Comparison of ENCODE assay signal across 17 cellular contexts in genomic region chr19:27796540-27796939, GRCh38.
DNase-seq lines count a peak whose midpoint lies in the region; ATAC-seq and TF ChIP-seq lines count a peak whose summit lies in the region.
"Had no signal": no experiment of that assay in that cellular context is flagged by ENCODE, and none has a peak within 500 bp of the region (broad histone marks: within the 10 kb centered on the region; RNA-seq: fewer than 3 reads in every experiment).

No MANE protein-coding gene starts in this region.

- no peak overlapping the region for H3K27ac ChIP-seq in CD8-positive, alpha-beta memory T cell (ENCODE audit: low read depth, low read length)
- H3K27ac ChIP-seq: HL-60, SJSA1 had no signal

- peaks cover 18% of the 10 kb centered on the region for H3K4me1 ChIP-seq in CD8-positive, alpha-beta memory T cell (ENCODE audit: insufficient read depth, low read length)

- POLR2A ChIA-PET in CD8-positive, alpha-beta memory T cell (lab: Charles Lee): no interaction called here

- H3K27me3 Mint-ChIP-seq in activated naive CD8-positive, alpha-beta T cell: no peaks in the 10 kb centered on the region
- no peaks in the 10 kb centered on the region for H3K27me3 Mint-ChIP-seq in activated naive CD8-positive, alpha-beta T cell treated with anti-CD3 and anti-CD28 coated beads for 36 hours
- H3K27me3 Mint-ChIP-seq in CD8-positive, alpha-beta memory T cell: no peaks in the 10 kb centered on the region
- H3K27me3 Mint-ChIP-seq in brain: peaks cover 17% of the 10 kb centered on the region
- H3K27me3 Mint-ChIP-seq: IgD-negative memory B cell had no signal

- peaks cover 29% of the 10 kb centered on the region for H3K4me1 Mint-ChIP-seq in activated naive CD8-positive, alpha-beta T cell (ENCODE audit: low read depth)
- H3K4me1 Mint-ChIP-seq in activated naive CD8-positive, alpha-beta T cell treated with anti-CD3 and anti-CD28 coated beads for 36 hours: peaks cover 22% of the 10 kb centered on the region
- H3K4me1 Mint-ChIP-seq in CD8-positive, alpha-beta memory T cell: peaks cover 41 to 61% (median 53%) of the 10 kb centered on the region in 3 donors
- H3K4me1 Mint-ChIP-seq in brain: peaks cover 28% of the 10 kb centered on the region

- H3K4me3 ChIP-seq in CD8-positive, alpha-beta memory T cell (ENCODE audit: low read length): no peak overlapping the region
- H3K4me3 ChIP-seq: SJSA1 had no signal

- no peak for TF ChIP-seq CTCF in brain (conservative IDR thresholded peaks at IDR 0.05)

- H3K9me3 ChIP-seq in CD8-positive, alpha-beta memory T cell (ENCODE audit: low read length): no peaks in the 10 kb centered on the region
- H3K9me3 ChIP-seq: SJSA1 had no signal

- peak overlapping the region; percentile 1 for H3K4me3 Mint-ChIP-seq in activated naive CD8-positive, alpha-beta T cell
- no peak overlapping the region for H3K4me3 Mint-ChIP-seq in activated naive CD8-positive, alpha-beta T cell treated with anti-CD3 and anti-CD28 coated beads for 36 hours
- peak overlapping the region in 4 of 7 donors; percentile 17 to 71 (median 26) for H3K4me3 Mint-ChIP-seq in CD8-positive, alpha-beta memory T cell
- peak overlapping the region; percentile 5 to 81 (median 36) for H3K4me3 Mint-ChIP-seq in brain

- peaks cover 9% of the 10 kb centered on the region for H3K36me3 Mint-ChIP-seq in activated naive CD8-positive, alpha-beta T cell
- H3K36me3 Mint-ChIP-seq in activated naive CD8-positive, alpha-beta T cell treated with anti-CD3 and anti-CD28 coated beads for 36 hours: peaks cover 23% of the 10 kb centered on the region
- peaks cover 0 to 42% (median 8%) of the 10 kb centered on the region in 3 donors for H3K36me3 Mint-ChIP-seq in CD8-positive, alpha-beta memory T cell
- peaks cover 28% of the 10 kb centered on the region for H3K36me3 Mint-ChIP-seq in brain

- H3K9me3 Mint-ChIP-seq in activated naive CD8-positive, alpha-beta T cell (ENCODE audit: low read depth): no peaks in the 10 kb centered on the region
- H3K9me3 Mint-ChIP-seq in activated naive CD8-positive, alpha-beta T cell treated with anti-CD3 and anti-CD28 coated beads for 36 hours: no peaks in the 10 kb centered on the region
- no peaks in the 10 kb centered on the region for H3K9me3 Mint-ChIP-seq in CD8-positive, alpha-beta memory T cell
- H3K9me3 Mint-ChIP-seq in brain: peaks cover 0 to 10% (median 0%) of the 10 kb centered on the region in 5 experiments
- H3K9me3 Mint-ChIP-seq: IgD-negative memory B cell had no signal

- CTCF ChIA-PET in CD8-positive, alpha-beta memory T cell (lab: Charles Lee): no interaction called here

- no peak for DNase-seq in activated naive CD8-positive, alpha-beta T cell treated with anti-CD3 and anti-CD28 coated beads for 36 hours
- DNase-seq in CD8-positive, alpha-beta memory T cell: no peak
- DNase-seq in superior temporal gyrus (ENCODE audit: extremely low spot score) (peak; percentile 36), islet precursor cell (no peak), NCI-H1417 (lab: John Stamatoyannopoulos, UW) (no peak)
- DNase-seq in stimulated activated naive CD8-positive, alpha-beta T cell treated with anti-CD3 and anti-CD28 coated beads, Interleukin-15, Interleukin-2, amounts not matched to agents 100 U/mL and 50 U/mL, for 24 hours: no peak
- DNase-seq: GF-D8, MV-4-11, NCI-H1417 treated with DMSO at 0.1 percent for 48 hours, NCI-H2029, NCI-H2171, NCI-H748 treated with DMSO at 0.1 percent for 48 hours had no signal

- peaks cover 8% of the 10 kb centered on the region for H3K36me3 ChIP-seq in CD8-positive, alpha-beta memory T cell (ENCODE audit: insufficient read depth, low read length)

- H3K27ac Mint-ChIP-seq in activated naive CD8-positive, alpha-beta T cell: no peak overlapping the region
- H3K27ac Mint-ChIP-seq in activated naive CD8-positive, alpha-beta T cell treated with anti-CD3 and anti-CD28 coated beads for 36 hours: no peak overlapping the region
- H3K27ac Mint-ChIP-seq in CD8-positive, alpha-beta memory T cell: peak overlapping the region in 3 of 8 donors; percentile 33 to 59 (median 41)
- H3K27ac Mint-ChIP-seq in brain: peak overlapping the region in 2 of 5 experiments; percentile 5 to 29

- H3K27me3 ChIP-seq in CD8-positive, alpha-beta memory T cell (ENCODE audit: insufficient read depth, low read length, poor library complexity, severe bottlenecking): no peaks in the 10 kb centered on the region
- H3K27me3 ChIP-seq: SJSA1 had no signal

- ATAC-seq in stimulated activated naive CD8-positive, alpha-beta T cell treated with anti-CD3 and anti-CD28 coated beads, Interleukin-15, Interleukin-2, amounts not matched to agents 100 U/mL and 50 U/mL, for 24 hours: no peak
